8 cellular contexts compared by ENCODE assay signal in genomic region chr7:103447073-103447960, GRCh38. TPM values are rescaled to one million over a fixed set of nuclear protein-coding genes. Genes with fewer than 3 reads are reported as not detected.
DNase-seq lines count a peak whose midpoint lies in the region; ATAC-seq and TF ChIP-seq lines count a peak whose summit lies in the region.

No MANE protein-coding gene starts in this region.

- DNase-seq in D341Med (ENCODE audit: low spot score) (peak; percentile 83), KBM-7 (peak; percentile 66), OCI-LY7 (ENCODE audit: low spot score) (peak; percentile 38), anterior cingulate cortex (lab: John Stamatoyannopoulos, UW) (peak in 38 of 58 donors; percentile 0 to 50 (median 11)), inferior parietal cortex (ENCODE audit: extremely low spot score) (peak; percentile 65), suprapubic skin (ENCODE audit: low spot score in 2 of 2) (no peak)
- DNase-seq in stimulated activated CD4-positive, alpha-beta T cell treated with anti-CD3 and anti-CD28 coated beads, Interleukin-4, amount 100 ng/mL, for 24 hours: peak; percentile 29

- in situ Hi-C loops in KBM-7 (cut with MboI; ENCODE audit: low pct_unique_long_range_greater_than_20kb, low sequenced_read_pairs): no loop called here

- H3K9me3 ChIP-seq in OCI-LY7 (ENCODE audit: low read length) (no peaks in the 10 kb centered on the region), suprapubic skin (no peaks in the 10 kb centered on the region)

- BruUV-seq in OCI-LY7 (replicated peaks; lab: Mats Ljungman, UMichigan): no TSS peak

- H2AFZ ChIP-seq in OCI-LY7 (ENCODE audit: low read length): no peak overlapping the region

- H3K4me3 ChIP-seq in OCI-LY7 (ENCODE audit: low read depth, low read length, poor library complexity, severe bottlenecking): no peak overlapping the region
- no peak overlapping the region for H3K4me3 ChIP-seq in suprapubic skin

- TF ChIP-seq CTCF in OCI-LY7 (conservative IDR thresholded peaks at IDR 0.05; ENCODE audit: low read length) (peak; percentile 76), suprapubic skin (IDR thresholded peaks at IDR 0.05) (peak in 1 of 2 donors; percentile 67)

- peak; percentile 79 for ATAC-seq in GM19395 (IDR thresholded peaks at IDR 0.05; ENCODE audit: unreplicated experiment)

- 15% methylated on average over 17 of the region's 17 CpGs for WGBS in suprapubic skin

- no peak for TF ChIP-seq POLR2A in suprapubic skin (IDR thresholded peaks at IDR 0.05)

- no peaks in the 10 kb centered on the region for H3K9me2 ChIP-seq in OCI-LY7 (ENCODE audit: insufficient read depth, low read length)

- H3K36me3 ChIP-seq in OCI-LY7 (ENCODE audit: insufficient read depth, low read length) (no peaks in the 10 kb centered on the region), suprapubic skin (no peaks in the 10 kb centered on the region)

- CTCF ChIA-PET in OCI-LY7 (lab: Charles Lee; ENCODE audit: unreplicated experiment): no interaction called here

- peaks cover 29% of the 10 kb centered on the region for H3K27me3 ChIP-seq in suprapubic skin

- no peak for TF ChIP-seq EP300 in suprapubic skin (IDR thresholded peaks at IDR 0.05)

- no peak overlapping the region for H3K4me2 ChIP-seq in OCI-LY7 (ENCODE audit: low read length)

- H3K27ac ChIP-seq in OCI-LY7 (ENCODE audit: low read depth, low read length, poor library complexity, severe bottlenecking) (no peak overlapping the region), suprapubic skin (no peak overlapping the region)

- intact Hi-C loops in OCI-LY7 (cut with micrococcal nuclease; ENCODE audit: unreplicated experiment): no loop called here

- no peaks in the 10 kb centered on the region for H4K20me1 ChIP-seq in OCI-LY7 (ENCODE audit: insufficient read depth, low read length)

- H3K79me2 ChIP-seq in OCI-LY7 (ENCODE audit: insufficient read depth, low read depth, low read length): no peaks in the 10 kb centered on the region

- POLR2A ChIA-PET in OCI-LY7 (lab: Charles Lee): no interaction called here

- no peaks in the 10 kb centered on the region for H3K4me1 ChIP-seq in OCI-LY7 (ENCODE audit: insufficient read depth, low read length, poor library complexity, severe bottlenecking)
- peaks cover 24% of the 10 kb centered on the region for H3K4me1 ChIP-seq in suprapubic skin

RNA-seq across cellular contexts. Expression of gene SLC26A5, which starts 1.3 kb away (rescaled TPM):
- total RNA-seq in OCI-LY7 (2014; rRNA removed; shearing (Covaris generic)): not detected in 2 replicates
- total RNA-seq in OCI-LY7 (2022): not detected in 2 replicates
- 1 to 10 TPM in 2 of 4 donors, under 1 TPM in 2; 0.42 to 5.3 (median 0.90) TPM for total RNA-seq in suprapubic skin

Comparison
In these comparisons a context has a peak if more than half of its experiments do, and no peak if none do; other contexts are left out.
1. DNase-seq: peak in D341Med (single experiment), KBM-7 (single experiment), OCI-LY7 (single experiment), anterior cingulate cortex (38 of 58), inferior parietal cortex (single experiment) and stimulated activated CD4-positive, alpha-beta T cell treated with anti-CD3 and anti-CD28 coated beads, Interleukin-4, amount 100 ng/mL, for 24 hours (single experiment); none in suprapubic skin (0 of 2).